14 cellular contexts compared by ENCODE assay signal in the genomic region with DNA sequence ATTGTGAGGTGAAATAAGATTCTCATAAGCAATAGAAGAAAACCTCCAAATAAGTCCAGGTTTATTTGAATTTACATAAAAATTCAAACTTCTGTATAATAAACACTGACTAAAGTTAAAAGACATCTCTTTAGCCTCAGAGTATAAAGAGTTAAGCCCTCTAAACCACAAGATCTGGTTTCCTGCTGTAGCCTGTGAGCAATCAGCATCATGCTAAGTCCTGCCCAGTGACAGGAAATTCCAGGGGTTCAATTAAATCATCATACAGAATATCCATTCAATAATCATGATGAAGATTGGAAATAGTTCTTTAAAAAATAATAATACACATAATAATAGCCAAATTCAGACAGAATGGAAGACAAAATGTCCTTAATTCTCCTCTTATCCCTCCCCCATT.
"Had no signal": no experiment of that assay in that cellular context is flagged by ENCODE, and none has a peak within 500 bp of the region (broad histone marks: within the 10 kb centered on the region; RNA-seq: fewer than 3 reads in every experiment).

No MANE protein-coding gene starts in this region.

- H3K27me3 ChIP-seq: ovary, testis had no signal

- H3K36me3 ChIP-seq: ovary had no signal

- H3K9me3 ChIP-seq: left ventricle myocardium inferior, ovary, testis had no signal

- DNase-seq: activated CD4-positive, alpha-beta T cell treated with anti-CD3 and anti-CD28 coated beads, Interleukin-2, amount 50 U/mL, for 4 hours; activated CD4-positive, CD25-positive, alpha-beta regulatory T cell treated with anti-CD3 and anti-CD28 coated beads, Interleukin-2, amount 50 U/mL, for 72 hours; activated effector memory CD4-positive, alpha-beta T cell treated with anti-CD3 and anti-CD28 coated beads, Interleukin-2, amount 50 U/mL, for 16 hours; activated naive CD8-positive, alpha-beta T cell treated with anti-CD3 and anti-CD28 coated beads, Interleukin-2, amount 10 ng/mL, durations not matched to agents 7 days and 5 days; activated T-cell treated with anti-CD3 and anti-CD28 coated beads, Interleukin-2, amount 50 U/mL, for 24 hours; foreskin fibroblast; head of caudate nucleus; islet precursor cell; left ventricle myocardium inferior; ovary; stimulated activated CD4-positive, alpha-beta T cell treated with anti-CD3 and anti-CD28 coated beads, Interleukin-4, amount 100 ng/mL, for 24 hours; stimulated activated naive CD8-positive, alpha-beta T cell treated with anti-CD3 and anti-CD28 coated beads, Interleukin-15, amount 100 ng/mL, for 72 hours; testis had no signal

- H3K4me1 ChIP-seq: left ventricle myocardium inferior, testis had no signal

- H3K4me3 ChIP-seq: left ventricle myocardium inferior, ovary, testis had no signal

- ATAC-seq: esophagus mucosa; stimulated activated naive CD8-positive, alpha-beta T cell treated with anti-CD3 and anti-CD28 coated beads, Interleukin-15, amount 100 ng/mL, for 72 hours had no signal

- H3K27ac ChIP-seq: left ventricle myocardium inferior, ovary, testis had no signal
